ENCODE assay signal across 1 cellular context in genomic region chr14:81555051-81555450, GRCh38.
TF ChIP-seq lines count a peak whose summit lies in the region.

No MANE protein-coding gene starts in this region.

TF ChIP-seq in GM12878, 131 proteins besides CTCF, POLR2A, EP300 and RAD21 (continued from another document):
- no peak for TF ChIP-seq ZNF592 (IDR thresholded peaks at IDR 0.05)
- TF ChIP-seq, protein P1, sequence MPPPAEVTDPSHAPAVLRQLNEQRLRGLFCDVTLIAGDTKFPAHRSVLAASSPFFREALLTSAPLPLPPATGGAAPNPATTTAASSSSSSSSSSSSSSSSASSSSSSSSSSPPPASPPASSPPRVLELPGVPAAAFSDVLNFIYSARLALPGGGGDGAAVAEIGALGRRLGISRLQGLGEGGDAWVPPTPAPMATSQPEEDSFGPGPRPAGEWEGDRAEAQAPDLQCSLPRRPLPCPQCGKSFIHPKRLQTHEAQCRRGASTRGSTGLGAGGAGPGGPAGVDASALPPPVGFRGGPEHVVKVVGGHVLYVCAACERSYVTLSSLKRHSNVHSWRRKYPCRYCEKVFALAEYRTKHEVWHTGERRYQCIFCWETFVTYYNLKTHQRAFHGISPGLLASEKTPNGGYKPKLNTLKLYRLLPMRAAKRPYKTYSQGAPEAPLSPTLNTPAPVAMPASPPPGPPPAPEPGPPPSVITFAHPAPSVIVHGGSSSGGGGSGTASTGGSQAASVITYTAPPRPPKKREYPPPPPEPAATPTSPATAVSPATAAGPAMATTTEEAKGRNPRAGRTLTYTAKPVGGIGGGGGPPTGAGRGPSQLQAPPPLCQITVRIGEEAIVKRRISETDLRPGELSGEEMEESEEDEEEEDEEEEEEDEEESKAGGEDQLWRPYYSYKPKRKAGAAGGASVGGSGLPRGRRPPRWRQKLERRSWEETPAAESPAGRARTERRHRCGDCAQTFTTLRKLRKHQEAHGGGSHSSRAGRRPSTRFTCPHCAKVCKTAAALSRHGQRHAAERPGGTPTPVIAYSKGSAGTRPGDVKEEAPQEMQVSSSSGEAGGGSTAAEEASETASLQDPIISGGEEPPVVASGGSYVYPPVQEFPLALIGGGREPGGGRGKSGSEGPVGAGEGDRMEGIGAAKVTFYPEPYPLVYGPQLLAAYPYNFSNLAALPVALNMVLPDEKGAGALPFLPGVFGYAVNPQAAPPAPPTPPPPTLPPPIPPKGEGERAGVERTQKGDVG (CRISPR knock-in tag; IDR thresholded peaks at IDR 0.05): no peak
